1 cellular context compared by ENCODE assay signal in the genomic region with DNA sequence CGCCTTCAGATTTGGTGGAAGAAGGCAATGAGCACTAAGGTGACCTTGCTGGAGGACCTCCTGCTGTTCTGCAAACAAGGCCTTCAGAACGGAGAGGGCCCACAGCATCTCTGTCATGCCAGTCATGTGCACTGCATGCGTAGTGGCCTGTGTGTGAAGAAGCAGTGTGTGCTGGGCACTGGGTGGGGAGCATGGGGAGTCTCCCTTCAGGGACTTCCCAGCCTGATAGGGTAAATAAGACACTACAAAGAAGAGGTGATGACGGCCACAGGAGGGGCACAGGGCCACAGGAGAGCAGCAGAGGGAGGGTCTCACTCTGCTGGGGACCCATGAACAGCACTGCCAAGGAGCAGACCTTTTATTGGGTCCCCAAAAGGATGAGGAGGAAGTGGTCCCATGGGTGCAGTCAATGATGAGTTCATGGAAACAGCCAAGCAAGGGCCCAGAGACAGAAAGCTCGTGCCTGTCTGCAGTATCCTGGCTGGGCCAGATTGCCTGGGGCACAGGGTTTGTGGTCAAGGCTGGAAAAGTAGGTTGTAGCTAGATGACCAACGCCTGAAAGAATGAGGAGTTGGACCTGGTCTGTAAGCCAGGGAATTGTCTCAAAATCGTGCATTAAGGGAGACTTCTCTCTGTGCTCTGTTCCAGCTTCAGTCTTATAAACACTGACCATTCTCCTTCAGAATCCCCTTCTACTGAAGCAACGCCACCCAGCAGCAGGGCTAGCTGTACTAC.
TF ChIP-seq lines count a peak whose summit lies in the region.

No MANE protein-coding gene starts in this region.

TF ChIP-seq in IMR-90, 13 proteins besides CTCF, POLR2A, EP300 and RAD21:
- no peak for TF ChIP-seq MXI1 (IDR thresholded peaks at IDR 0.05; ENCODE audit: borderline replicate concordance, low read depth, low read length)
- TF ChIP-seq MAFK (IDR thresholded peaks at IDR 0.05; ENCODE audit: low read depth, low read length): no peak
- no peak for TF ChIP-seq FOS (IDR thresholded peaks at IDR 0.05; ENCODE audit: low read depth, low read length)
- TF ChIP-seq SMC3 (IDR thresholded peaks at IDR 0.05; ENCODE audit: low read depth, low read length): no peak
- TF ChIP-seq MAZ (IDR thresholded peaks at IDR 0.05; ENCODE audit: borderline replicate concordance, low read depth, low read length): no peak
- TF ChIP-seq CEBPB (IDR thresholded peaks at IDR 0.05; ENCODE audit: low read depth, low read length): no peak
- TF ChIP-seq RFX5 (IDR thresholded peaks at IDR 0.05; ENCODE audit: low read depth, low read length): no peak
- no peak for TF ChIP-seq CHD1 (IDR thresholded peaks at IDR 0.05; ENCODE audit: low read depth, low read length)
- TF ChIP-seq, protein P1, sequence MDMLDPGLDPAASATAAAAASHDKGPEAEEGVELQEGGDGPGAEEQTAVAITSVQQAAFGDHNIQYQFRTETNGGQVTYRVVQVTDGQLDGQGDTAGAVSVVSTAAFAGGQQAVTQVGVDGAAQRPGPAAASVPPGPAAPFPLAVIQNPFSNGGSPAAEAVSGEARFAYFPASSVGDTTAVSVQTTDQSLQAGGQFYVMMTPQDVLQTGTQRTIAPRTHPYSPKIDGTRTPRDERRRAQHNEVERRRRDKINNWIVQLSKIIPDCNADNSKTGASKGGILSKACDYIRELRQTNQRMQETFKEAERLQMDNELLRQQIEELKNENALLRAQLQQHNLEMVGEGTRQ (IDR thresholded peaks at IDR 0.05; ENCODE audit: low read depth, low read length): no peak
- TF ChIP-seq BHLHE40 (IDR thresholded peaks at IDR 0.05; ENCODE audit: low read depth, low read length): no peak
- no peak for TF ChIP-seq NFE2L2 (IDR thresholded peaks at IDR 0.05; ENCODE audit: low read depth, low read length)
- TF ChIP-seq, protein P2, sequence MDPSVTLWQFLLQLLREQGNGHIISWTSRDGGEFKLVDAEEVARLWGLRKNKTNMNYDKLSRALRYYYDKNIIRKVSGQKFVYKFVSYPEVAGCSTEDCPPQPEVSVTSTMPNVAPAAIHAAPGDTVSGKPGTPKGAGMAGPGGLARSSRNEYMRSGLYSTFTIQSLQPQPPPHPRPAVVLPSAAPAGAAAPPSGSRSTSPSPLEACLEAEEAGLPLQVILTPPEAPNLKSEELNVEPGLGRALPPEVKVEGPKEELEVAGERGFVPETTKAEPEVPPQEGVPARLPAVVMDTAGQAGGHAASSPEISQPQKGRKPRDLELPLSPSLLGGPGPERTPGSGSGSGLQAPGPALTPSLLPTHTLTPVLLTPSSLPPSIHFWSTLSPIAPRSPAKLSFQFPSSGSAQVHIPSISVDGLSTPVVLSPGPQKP (IDR thresholded peaks at IDR 0.05; ENCODE audit: borderline replicate concordance, low read depth, low read length): no peak
- no peak for TF ChIP-seq RCOR1 (IDR thresholded peaks at IDR 0.05; ENCODE audit: insufficient replicate concordance, low read length)
